28 cellular contexts compared by ENCODE assay signal in genomic region chr1:95668165-95668564, GRCh38.
"Had no signal": no experiment of that assay in that cellular context is flagged by ENCODE, and none has a peak within 500 bp of the region (broad histone marks: within the 10 kb centered on the region; RNA-seq: fewer than 3 reads in every experiment).

No MANE protein-coding gene starts in this region.

- H3K27me3 ChIP-seq: neural progenitor cell, ovary, right lobe of liver, spleen, suprapubic skin, testis, tibial artery, transverse colon, upper lobe of right lung, uterus had no signal

- DNase-seq: natural killer cell; occipital lobe; ovary; posterior cingulate gyrus; psoas muscle; right cardiac atrium; right lobe of liver; spleen; stimulated activated CD4-positive, alpha-beta T cell treated with anti-CD3 and anti-CD28 coated beads, Interleukin-12 subunit alpha, Interleukin-12 subunit beta, amount 100 ng/mL, for 4 hours; stimulated activated CD4-positive, alpha-beta T cell treated with anti-CD3 and anti-CD28 coated beads, Interleukin-1b, Interleukin-23, amount 100 ng/mL, for 48 hours; stimulated activated CD4-positive, alpha-beta T cell treated with anti-CD3 and anti-CD28 coated beads, Interleukin-4, amount 100 ng/mL, for 1 hour; stimulated activated CD4-positive, alpha-beta T cell treated with anti-CD3 and anti-CD28 coated beads, Interleukin-4, amount 100 ng/mL, for 4 hours; stimulated activated CD8-positive, alpha-beta memory T cell treated with anti-CD3 and anti-CD28 coated beads, Interleukin-4, amount 100 ng/mL, for 48 hours; stimulated activated naive CD4-positive, alpha-beta T cell; stimulated activated naive CD8-positive, alpha-beta T cell treated with anti-CD3 and anti-CD28 coated beads, Interleukin-15, amount 100 ng/mL, for 72 hours; stimulated activated naive CD8-positive, alpha-beta T cell treated with anti-CD3 and anti-CD28 coated beads, Interleukin-15, Interleukin-2, amounts not matched to agents 100 U/mL and 50 U/mL, for 24 hours; substantia nigra; testis; tibial artery; transverse colon; upper lobe of right lung; uterus had no signal

- H2AFZ ChIP-seq: neural progenitor cell, parathyroid adenoma had no signal

- H3K79me2 ChIP-seq: parathyroid adenoma had no signal

- ATAC-seq: natural killer cell; psoas muscle; right cardiac atrium; right lobe of liver; stimulated activated memory B cell treated with anti-CD40 and anti-IgM and Interleukin-4, amounts not matched to agents 10 μg/mL and 1 μg/mL and 100 μg/mL, for 72 hours; stimulated activated naive CD8-positive, alpha-beta T cell treated with anti-CD3 and anti-CD28 coated beads, Interleukin-15, amount 100 ng/mL, for 72 hours; stimulated activated naive CD8-positive, alpha-beta T cell treated with anti-CD3 and anti-CD28 coated beads, Interleukin-15, Interleukin-2, amounts not matched to agents 100 U/mL and 50 U/mL, for 24 hours; upper lobe of right lung had no signal

- H3K27ac ChIP-seq: neural progenitor cell, ovary, parathyroid adenoma, psoas muscle, right lobe of liver, skin epidermis, spleen, suprapubic skin, testis, tibial artery, transverse colon, upper lobe of right lung, uterus had no signal

- H3K4me2 ChIP-seq: neural progenitor cell, smooth muscle cell had no signal

- H3K9ac ChIP-seq: neural progenitor cell, parathyroid adenoma had no signal

- H3K4me1 ChIP-seq: neural progenitor cell, parathyroid adenoma, psoas muscle, right lobe of liver, spleen, suprapubic skin, testis, tibial artery, transverse colon, upper lobe of right lung, uterus had no signal

- H3K4me3 ChIP-seq: neural progenitor cell, ovary, psoas muscle, right lobe of liver, skin epidermis, smooth muscle cell, spleen, suprapubic skin, testis, tibial artery, transverse colon, upper lobe of right lung, uterus had no signal

- H3K9me3 ChIP-seq: ovary, psoas muscle, right lobe of liver, suprapubic skin, testis, upper lobe of right lung, uterus had no signal

- H3K36me3 ChIP-seq: neural progenitor cell, ovary, right lobe of liver, spleen, suprapubic skin, tibial artery, transverse colon, upper lobe of right lung, uterus had no signal
